ENCODE assay signal across 10 cellular contexts in the genomic region with DNA sequence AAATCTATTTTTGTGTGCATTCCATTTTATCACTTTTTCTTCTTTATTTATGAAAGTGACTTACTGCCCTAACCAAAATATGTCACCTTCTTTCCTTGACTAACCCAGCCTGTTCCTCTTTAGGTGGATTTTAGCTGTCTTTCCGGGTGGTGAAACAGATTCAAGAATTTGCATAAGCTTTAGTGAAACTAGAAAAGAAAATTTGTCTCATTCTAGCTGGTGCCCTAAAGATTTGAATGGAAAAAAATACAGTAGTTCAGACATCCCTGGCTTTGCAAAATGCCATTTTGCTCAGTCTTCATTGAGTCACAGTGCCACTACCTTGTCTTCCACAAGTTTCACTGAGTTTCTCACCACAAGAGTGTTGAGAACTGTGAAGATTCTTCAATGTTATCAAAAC. TPM values are rescaled to one million over a fixed set of nuclear protein-coding genes. Genes with fewer than 3 reads are reported as not detected.
DNase-seq lines count a peak whose midpoint lies in the region; ATAC-seq and TF ChIP-seq lines count a peak whose summit lies in the region.
"Had no signal": no experiment of that assay in that cellular context is flagged by ENCODE, and none has a peak within 500 bp of the region (broad histone marks: within the 10 kb centered on the region; RNA-seq: fewer than 3 reads in every experiment).

No MANE protein-coding gene starts in this region.

- H2AFZ ChIP-seq in IMR-90 (replicated peaks; ENCODE audit: low read length, poor library complexity): no peak overlapping the region

- no peak overlapping the region for H3K4me2 ChIP-seq in IMR-90 (ENCODE audit: low read depth, low read length)

- no peaks in the 10 kb centered on the region for H3K79me1 ChIP-seq in IMR-90 (ENCODE audit: low read depth in 1 of 2, low read length in 2 of 2)

- H4K20me1 ChIP-seq in IMR-90 (ENCODE audit: insufficient read depth, low read length): no peaks in the 10 kb centered on the region

- H3K9me1 ChIP-seq in IMR-90 (ENCODE audit: insufficient read depth, low read length): no peaks in the 10 kb centered on the region

- CTCF ChIA-PET in IMR-90 (lab: Yijun Ruan, JAX): no interaction called here

- H2BK5ac ChIP-seq in IMR-90 (ENCODE audit: low read depth, low read length, poor library complexity, severe bottlenecking): no peak overlapping the region

- peak overlapping the region; percentile 33; the same call in 1 of the 2 replicates for H3K23ac ChIP-seq in IMR-90 (ENCODE audit: low read depth, low read length)

- peak; percentile 64 for ATAC-seq in GM19372 (IDR thresholded peaks at IDR 0.05; ENCODE audit: low read depth, unreplicated experiment)
- ATAC-seq in HG02870 (IDR thresholded peaks at IDR 0.05; ENCODE audit: unreplicated experiment): peak; percentile 60
- no peak for ATAC-seq in IMR-90 (ENCODE audit: low read depth)
- ATAC-seq: natural killer cell treated with Interleukin-12 subunit alpha and Interleukin-12 subunit beta and Interleukin-15 and Interleukin-18, amount 100 ng/mL, for 72 hours had no signal

- no peak overlapping the region for H3K9ac ChIP-seq in IMR-90 (ENCODE audit: low read depth, low read length)

- no peak overlapping the region for H4K5ac ChIP-seq in IMR-90 (ENCODE audit: low read depth, low read length)

- no peak overlapping the region for H2BK15ac ChIP-seq in IMR-90 (ENCODE audit: low read depth, low read length)

- no TSS peak for BruUV-seq in IMR-90 (replicated peaks; lab: Mats Ljungman, UMichigan)

- no peak overlapping the region for H3K14ac ChIP-seq in IMR-90 (replicated peaks; ENCODE audit: low read depth, low read length)

- POLR2A ChIA-PET in IMR-90 (lab: Charles Lee; ENCODE audit: unreplicated experiment): no interaction called here

- no peak for TF ChIP-seq RAD21 in IMR-90 (IDR thresholded peaks at IDR 0.05; ENCODE audit: low read length)

- in situ Hi-C loops in IMR-90 (cut with MboI; ENCODE audit: low sequenced_read_pairs): no loop called here

- H3K4me1 ChIP-seq in IMR-90 (ENCODE audit: control insufficient read depth, insufficient read depth, low read length): peaks cover 2% of the 10 kb centered on the region; the same call in 1 of the 2 replicates

- H3K56ac ChIP-seq in IMR-90 (ENCODE audit: extremely low read depth, insufficient read depth, low read length): no peak overlapping the region

- no peak overlapping the region for H3K18ac ChIP-seq in IMR-90 (ENCODE audit: low read depth, low read length)

- H4K91ac ChIP-seq in IMR-90 (ENCODE audit: insufficient read depth, low read depth, low read length): no peak overlapping the region

- no CpG with 5 or more reads among the region's 1 CpG for WGBS in IMR-90 (ENCODE audit: extremely low coverage in 2 of 2, insufficient read length in 1 of 2), 2 experiments

- no peak overlapping the region for H2BK20ac ChIP-seq in IMR-90 (ENCODE audit: low read depth, low read length)

- dilution Hi-C loops in IMR-90 (cut with HindIII; ENCODE audit: low sequenced_read_pairs, unreplicated experiment): no loop called here

- no peak overlapping the region for H2AK9ac ChIP-seq in IMR-90 (replicated peaks; ENCODE audit: low read depth, low read length, poor library complexity)

- H2AK5ac ChIP-seq in IMR-90 (ENCODE audit: low read depth, low read length): no peak overlapping the region

- no peak overlapping the region for H4K8ac ChIP-seq in IMR-90 (ENCODE audit: low read depth in 2 of 2, low read length in 2 of 2)

- H3K4me3 ChIP-seq in GM12864 (ENCODE audit: low read depth, low read length) (no peak overlapping the region), IMR-90 (ENCODE audit: insufficient read depth, low read depth, low read length) (no peak overlapping the region)

- TF ChIP-seq CTCF in GM12864 (IDR thresholded peaks at IDR 0.05; ENCODE audit: low read depth, low read length, missing control alignments) (no peak), IMR-90 (conservative IDR thresholded peaks at IDR 0.05; ENCODE audit: low read depth, low read length) (no peak)

- no peaks in the 10 kb centered on the region for H3K9me3 ChIP-seq in IMR-90 (ENCODE audit: control insufficient read depth, insufficient read depth, low read length)

- H3K4ac ChIP-seq in IMR-90 (ENCODE audit: low read depth, low read length): no peak overlapping the region

- H3K27me3 ChIP-seq in IMR-90 (ENCODE audit: control insufficient read depth, insufficient read depth, low read length): no peaks in the 10 kb centered on the region

- no peak overlapping the region for H3K27ac ChIP-seq in IMR-90 (ENCODE audit: insufficient read depth, low read length)

- DNase-seq in GM12864 (ENCODE audit: low read depth): peak; percentile 78
- no peak for DNase-seq in IMR-90
- DNase-seq in ureter (ENCODE audit: low spot score): no peak
- DNase-seq in midbrain (lab: John Stamatoyannopoulos, UW): no peak
- no peak for DNase-seq in stimulated activated CD4-positive, alpha-beta T cell treated with anti-CD3 and anti-CD28 coated beads, Interleukin-12 subunit alpha, Interleukin-12 subunit beta, amount 100 ng/mL, for 4 hours
- no peak for DNase-seq in SIG-M5 (lab: John Stamatoyannopoulos, UW)
- DNase-seq: effector CD4-positive, alpha-beta T cell had no signal

- no peaks in the 10 kb centered on the region for H3K36me3 ChIP-seq in IMR-90 (ENCODE audit: control insufficient read depth, insufficient read depth, low read length)

- TF ChIP-seq POLR2A in IMR-90 (IDR thresholded peaks at IDR 0.05; ENCODE audit: low read depth, low read length): no peak

- intact Hi-C loops in IMR-90 (cut with micrococcal nuclease): no loop called here

- H2BK120ac ChIP-seq in IMR-90 (ENCODE audit: low read depth, low read length): no peak overlapping the region

TF ChIP-seq in IMR-90, 13 proteins besides CTCF, POLR2A, EP300 and RAD21:
- TF ChIP-seq CEBPB (IDR thresholded peaks at IDR 0.05; ENCODE audit: low read depth, low read length) (no peak), FOS (IDR thresholded peaks at IDR 0.05; ENCODE audit: low read depth, low read length) (no peak), MXI1 (IDR thresholded peaks at IDR 0.05; ENCODE audit: borderline replicate concordance, low read depth, low read length) (no peak), RCOR1 (IDR thresholded peaks at IDR 0.05; ENCODE audit: insufficient replicate concordance, low read length) (no peak), BHLHE40 (IDR thresholded peaks at IDR 0.05; ENCODE audit: low read depth, low read length) (no peak)
- TF ChIP-seq, protein P1, sequence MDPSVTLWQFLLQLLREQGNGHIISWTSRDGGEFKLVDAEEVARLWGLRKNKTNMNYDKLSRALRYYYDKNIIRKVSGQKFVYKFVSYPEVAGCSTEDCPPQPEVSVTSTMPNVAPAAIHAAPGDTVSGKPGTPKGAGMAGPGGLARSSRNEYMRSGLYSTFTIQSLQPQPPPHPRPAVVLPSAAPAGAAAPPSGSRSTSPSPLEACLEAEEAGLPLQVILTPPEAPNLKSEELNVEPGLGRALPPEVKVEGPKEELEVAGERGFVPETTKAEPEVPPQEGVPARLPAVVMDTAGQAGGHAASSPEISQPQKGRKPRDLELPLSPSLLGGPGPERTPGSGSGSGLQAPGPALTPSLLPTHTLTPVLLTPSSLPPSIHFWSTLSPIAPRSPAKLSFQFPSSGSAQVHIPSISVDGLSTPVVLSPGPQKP (IDR thresholded peaks at IDR 0.05; ENCODE audit: borderline replicate concordance, low read depth, low read length): no peak

RNA-seq across cellular contexts. Expression of gene CCDC50, which starts 28.2 kb away (rescaled TPM):
- total RNA-seq in IMR-90 (2012; rRNA removed) (63.1 and 110 TPM in 2 replicates), ureter (65.3 TPM)
- 57.7 and 59.0 TPM in 2 replicates for polyA plus RNA-seq in IMR-90 (2012; rRNA removed)
- polyA plus RNA-seq in IMR-90 (2012; cell fraction: cytosol; rRNA removed): 37.1 and 54.2 TPM in 2 replicates
- 25.1 and 52.9 TPM in 2 replicates for polyA plus RNA-seq in IMR-90 (2012; cell fraction: nucleus; rRNA removed; ENCODE audit: low replicate concordance)

RNA-seq across cellular contexts. Expression of gene UTS2B, which starts 29.3 kb away (rescaled TPM):
- 0.72 and 0.83 TPM in 2 replicates for total RNA-seq in IMR-90 (2012; rRNA removed)
- 0.56 and 0.79 TPM in 2 replicates for polyA plus RNA-seq in IMR-90 (2012; rRNA removed)
- polyA plus RNA-seq in IMR-90 (2012; cell fraction: cytosol; rRNA removed): 0.24 TPM in 2 replicates
- polyA plus RNA-seq in IMR-90 (2012; cell fraction: nucleus; rRNA removed; ENCODE audit: low replicate concordance): 0.16 and 1.5 TPM in 2 replicates
- 0.70 TPM for total RNA-seq in ureter
- total RNA-seq: natural killer cell treated with Interleukin-12 subunit alpha and Interleukin-12 subunit beta and Interleukin-15 and Interleukin-18, amount 100 ng/mL, for 72 hours had no signal
